Comparison of ENCODE assay signal across 1 cellular context in genomic region chr2:23706613-23707078, GRCh38.
A peak's percentile ranks its signal among the peaks of the same experiment; 100 is the strongest.
TF ChIP-seq lines count a peak whose summit lies in the region.

No MANE protein-coding gene starts in this region.

TF ChIP-seq in HepG2, 621 proteins besides CTCF, POLR2A, EP300 and RAD21 (continued from another document):
- TF ChIP-seq MAFF (IDR thresholded peaks at IDR 0.05; ENCODE audit: low read depth, low read length) = peak; percentile 67
